In the genomic region with DNA sequence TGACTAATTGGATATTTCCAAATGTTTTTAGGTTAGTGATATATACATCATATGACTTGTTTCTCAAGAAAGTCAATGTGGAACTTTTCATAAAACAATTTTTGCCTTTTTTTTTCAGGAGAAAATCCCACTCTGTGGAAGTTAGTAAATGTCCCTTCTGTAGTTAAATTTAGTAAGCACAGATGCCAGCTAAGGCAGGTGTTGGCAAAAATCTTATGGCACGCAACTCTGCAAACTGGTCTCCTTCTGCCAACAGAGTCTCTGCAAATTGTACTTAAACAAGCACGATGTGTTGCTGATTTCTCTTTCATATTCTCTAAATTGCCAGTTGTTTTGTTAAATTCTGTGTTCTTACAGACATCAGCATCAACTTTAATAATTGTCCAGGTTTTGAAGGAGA, we compare ENCODE assay signal across 7 cellular contexts.
"Had no signal": no experiment of that assay in that cellular context is flagged by ENCODE, and none has a peak within 500 bp of the region (broad histone marks: within the 10 kb centered on the region; RNA-seq: fewer than 3 reads in every experiment).

No MANE protein-coding gene starts in this region.

- DNase-seq: GM23248, GOT3, H7, HFFc6, KBM-7 had no signal

- ATAC-seq: HCT116, HepG2 had no signal
